ENCODE assay signal across 12 cellular contexts in the genomic region with DNA sequence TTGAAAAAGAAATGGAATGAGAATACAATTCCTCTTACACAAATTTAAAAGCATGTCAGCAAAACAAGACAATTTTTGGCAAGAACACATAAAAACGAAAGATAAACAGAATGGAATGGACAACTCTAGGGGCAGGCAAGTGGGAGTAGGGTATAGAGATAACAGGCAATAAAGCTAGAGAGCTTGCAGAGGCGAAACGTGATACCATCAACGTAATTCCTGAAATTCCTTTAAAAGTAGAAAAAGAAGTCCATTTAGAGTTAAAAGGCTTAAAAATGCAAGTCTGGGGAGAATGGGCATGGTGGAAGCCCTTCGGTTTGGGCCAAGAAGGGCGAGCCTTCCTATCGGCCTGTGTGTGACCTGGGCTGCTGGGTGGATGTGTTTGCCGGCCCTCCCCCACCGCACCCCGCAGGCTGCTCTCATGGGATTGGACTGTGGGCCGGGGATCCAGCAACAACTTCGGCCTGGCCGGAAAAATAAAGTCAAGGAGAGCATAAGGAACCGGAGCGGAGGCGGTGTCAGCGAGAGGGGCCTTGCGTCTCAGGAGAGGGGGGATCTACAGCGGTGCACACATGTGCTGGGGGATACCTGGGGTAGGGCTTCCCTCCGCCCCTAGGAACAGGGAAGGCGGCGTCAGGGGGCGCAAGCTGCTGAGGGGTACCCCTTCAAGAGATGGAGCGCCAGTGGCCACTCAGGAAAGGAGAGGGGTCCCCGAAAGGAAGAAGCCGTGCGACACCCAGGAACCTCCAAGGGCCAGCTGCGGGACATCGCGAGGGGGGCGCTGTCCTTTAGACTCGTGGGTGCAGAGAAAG. TPM values are rescaled to one million over a fixed set of nuclear protein-coding genes. Genes with fewer than 3 reads are reported as not detected.
A peak's percentile ranks its signal among the peaks of the same experiment; 100 is the strongest.
DNase-seq lines count a peak whose midpoint lies in the region; ATAC-seq and TF ChIP-seq lines count a peak whose summit lies in the region.
"Had no signal": no experiment of that assay in that cellular context is flagged by ENCODE, and none has a peak within 500 bp of the region (broad histone marks: within the 10 kb centered on the region; RNA-seq: fewer than 3 reads in every experiment).

No MANE protein-coding gene starts in this region.

- peaks cover 0 to 1% (median 0%) of the 10 kb centered on the region in 11 donors for H3K9me3 Mint-ChIP-seq in naive thymus-derived CD4-positive, alpha-beta T cell

- H3K27me3 ChIP-seq in naive thymus-derived CD4-positive, alpha-beta T cell (ENCODE audit: control insufficient read depth in 2 of 2, insufficient read depth in 2 of 2, low read length in 2 of 2): no peaks in the 10 kb centered on the region

- peak overlapping the region in 7 of 10 donors; percentile 38 to 71 (median 56) for H3K4me3 Mint-ChIP-seq in naive thymus-derived CD4-positive, alpha-beta T cell
- H3K4me3 Mint-ChIP-seq: activated CD8-positive, alpha-beta T cell treated with anti-CD3 and anti-CD28 coated beads, Interleukin-2, amount 10 ng/mL, durations not matched to agents 7 days and 5 days had no signal

- H3K27ac Mint-ChIP-seq in naive thymus-derived CD4-positive, alpha-beta T cell: no peak overlapping the region
- H3K27ac Mint-ChIP-seq: activated CD8-positive, alpha-beta T cell treated with anti-CD3 and anti-CD28 coated beads, Interleukin-2, amount 10 ng/mL, durations not matched to agents 7 days and 5 days had no signal

- no peak overlapping the region for H3K4me3 ChIP-seq in AG10803 (ENCODE audit: low read length)
- H3K4me3 ChIP-seq in fibroblast of mammary gland (ENCODE audit: control insufficient read depth, low read depth, low read length): no peak overlapping the region
- H3K4me3 ChIP-seq in naive thymus-derived CD4-positive, alpha-beta T cell (ENCODE audit: low read length): no peak overlapping the region
- H3K4me3 ChIP-seq: GM12878, SK-N-MC had no signal

- peak; percentile 33 for DNase-seq in AG10803 (ENCODE audit: low read depth)
- peak; percentile 48 for DNase-seq in NCI-H226
- peak; percentile 11 for DNase-seq in fibroblast of mammary gland (ENCODE audit: low read depth)
- DNase-seq in naive thymus-derived CD4-positive, alpha-beta T cell: no peak
- no peak for DNase-seq in activated CD4-positive, alpha-beta T cell treated with anti-CD3 and anti-CD28 coated beads, Interleukin-2, amount 50 U/mL, for 1 hour
- no peak for DNase-seq in DMS79 (lab: John Stamatoyannopoulos, UW)
- DNase-seq in GM19238 (ENCODE audit: insufficient read length, low spot score): no peak
- no peak for DNase-seq in NCI-H146 (lab: John Stamatoyannopoulos, UW)
- DNase-seq: activated CD8-positive, alpha-beta T cell treated with anti-CD3 and anti-CD28 coated beads, Interleukin-2, amount 10 ng/mL, durations not matched to agents 7 days and 5 days had no signal

- no peak for ATAC-seq in naive thymus-derived CD4-positive, alpha-beta T cell
- ATAC-seq: GM12878 had no signal

- TF ChIP-seq CTCF in AG10803 (conservative IDR thresholded peaks at IDR 0.05; ENCODE audit: low read length): no peak
- no peak for TF ChIP-seq CTCF in fibroblast of mammary gland (conservative IDR thresholded peaks at IDR 0.05; ENCODE audit: control insufficient read depth, insufficient read depth, low read depth, low read length)

- peaks cover 4 to 5% of the 10 kb centered on the region in 2 donors for H3K4me1 ChIP-seq in naive thymus-derived CD4-positive, alpha-beta T cell (ENCODE audit: control insufficient read depth in 2 of 2, insufficient read depth in 2 of 2, low read length in 2 of 2)
- H3K4me1 ChIP-seq: ascending aorta had no signal

- H3K9me3 ChIP-seq in naive thymus-derived CD4-positive, alpha-beta T cell (ENCODE audit: control insufficient read depth in 2 of 3, low read length in 3 of 3): no peaks in the 10 kb centered on the region
- H3K9me3 ChIP-seq: ascending aorta had no signal

- peaks cover 8 to 47% (median 20%) of the 10 kb centered on the region in 5 donors for H3K27me3 Mint-ChIP-seq in naive thymus-derived CD4-positive, alpha-beta T cell

- intact Hi-C loops in naive thymus-derived CD4-positive, alpha-beta T cell (cut with micrococcal nuclease): loop anchor here in 1 of 2 donors (10.0 kb wide), 1 partner anchor 55 kb away; a partner anchor contains a TSS

- POLR2A ChIA-PET in naive thymus-derived CD4-positive, alpha-beta T cell (lab: Charles Lee): no interaction called here

- H3K36me3 Mint-ChIP-seq in naive thymus-derived CD4-positive, alpha-beta T cell: no peaks in the 10 kb centered on the region

- H3K4me1 Mint-ChIP-seq in naive thymus-derived CD4-positive, alpha-beta T cell: peaks cover 15 to 24% (median 17%) of the 10 kb centered on the region in 7 donors

- H3K36me3 ChIP-seq in naive thymus-derived CD4-positive, alpha-beta T cell (ENCODE audit: control insufficient read depth in 2 of 3, insufficient read depth in 3 of 3, low read length in 3 of 3): no peaks in the 10 kb centered on the region
- H3K36me3 ChIP-seq: ascending aorta had no signal

- CTCF ChIA-PET in naive thymus-derived CD4-positive, alpha-beta T cell (lab: Charles Lee): no interaction called here

- no peak overlapping the region for H3K27ac ChIP-seq in naive thymus-derived CD4-positive, alpha-beta T cell (ENCODE audit: low read depth, low read length)
- H3K27ac ChIP-seq: ascending aorta, SK-N-MC had no signal

RNA-seq across cellular contexts. Expression of a gene that starts 4.1 kb away (rescaled TPM):
- total RNA-seq in naive thymus-derived CD4-positive, alpha-beta T cell: not detected
- not detected for polyA plus RNA-seq in naive thymus-derived CD4-positive, alpha-beta T cell
- total RNA-seq: activated CD8-positive, alpha-beta T cell treated with anti-CD3 and anti-CD28 coated beads, Interleukin-2, amount 10 ng/mL, durations not matched to agents 7 days and 5 days; ascending aorta; GM12878 had no signal
- polyA plus RNA-seq: GM12878 had no signal

RNA-seq across cellular contexts. Expression of a gene that starts 5.5 kb away (rescaled TPM):
- not detected for total RNA-seq in naive thymus-derived CD4-positive, alpha-beta T cell
- not detected for polyA plus RNA-seq in naive thymus-derived CD4-positive, alpha-beta T cell
- total RNA-seq: activated CD8-positive, alpha-beta T cell treated with anti-CD3 and anti-CD28 coated beads, Interleukin-2, amount 10 ng/mL, durations not matched to agents 7 days and 5 days; ascending aorta; GM12878 had no signal
- polyA plus RNA-seq: GM12878 had no signal

RNA-seq across cellular contexts. Expression of a gene that starts 19.9 kb away (rescaled TPM):
- 1 to 10 TPM in 2 of 5 experiments, under 1 TPM in 3; 0.19 to 1.8 (median 0.32) TPM for total RNA-seq in naive thymus-derived CD4-positive, alpha-beta T cell
- under 1 TPM in 1 of 2 donors, not detected in 1; 0.12 TPM for polyA plus RNA-seq in naive thymus-derived CD4-positive, alpha-beta T cell
- total RNA-seq: ascending aorta had no signal

RNA-seq across cellular contexts. Expression of a gene that starts 20.2 kb away (rescaled TPM):
- 100 to 1,000 TPM in 1 of 5 experiments, 10 to 100 TPM in 4; 27.8 to 105 (median 72.5) TPM for total RNA-seq in naive thymus-derived CD4-positive, alpha-beta T cell
- polyA plus RNA-seq in naive thymus-derived CD4-positive, alpha-beta T cell: 10 to 100 TPM; 23.6 to 27.3 TPM

RNA-seq across cellular contexts. Expression of a gene that starts 20.3 kb away (rescaled TPM):
- 10 to 100 TPM; 45.5 to 62.4 (median 56.1) TPM for total RNA-seq in naive thymus-derived CD4-positive, alpha-beta T cell
- polyA plus RNA-seq in naive thymus-derived CD4-positive, alpha-beta T cell: 10 to 100 TPM; 25.0 to 43.3 TPM

Comparison
In these comparisons a context has a peak if more than half of its experiments do, and no peak if none do; other contexts are left out.
1. DNase-seq: peak in AG10803 (single experiment), NCI-H226 (single experiment) and fibroblast of mammary gland (single experiment); none in naive thymus-derived CD4-positive, alpha-beta T cell (0 of 9), activated CD4-positive, alpha-beta T cell treated with anti-CD3 and anti-CD28 coated beads, Interleukin-2, amount 50 U/mL, for 1 hour (single experiment), DMS79 (single experiment), GM19238 (single experiment) and NCI-H146 (single experiment).